ENCODE assay signal across 11 cellular contexts in the genomic region with DNA sequence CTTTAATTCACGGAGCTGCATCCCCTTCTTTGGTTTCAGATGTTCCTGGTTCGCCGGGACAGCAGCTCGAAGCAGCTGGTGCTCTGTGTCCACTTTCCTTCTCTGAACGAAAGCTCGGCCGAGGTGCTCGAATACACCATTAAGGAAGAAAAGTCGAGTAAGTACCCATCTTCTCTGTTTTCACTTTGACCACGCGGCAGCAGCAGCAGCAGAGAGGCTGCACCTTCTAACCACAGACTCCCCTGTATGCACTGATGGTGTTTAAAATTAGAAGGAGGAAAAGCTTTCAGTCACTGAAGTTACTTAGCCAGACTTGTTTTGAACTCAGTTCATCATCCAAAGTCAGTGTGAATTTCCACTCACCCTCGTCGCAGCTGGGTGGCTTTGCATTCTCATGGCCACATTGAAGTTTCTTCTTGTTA.
DNase-seq lines count a peak whose midpoint lies in the region; ATAC-seq and TF ChIP-seq lines count a peak whose summit lies in the region.
"Had no signal": no experiment of that assay in that cellular context is flagged by ENCODE, and none has a peak within 500 bp of the region (broad histone marks: within the 10 kb centered on the region; RNA-seq: fewer than 3 reads in every experiment).

No MANE protein-coding gene starts in this region.

- peaks cover 91% of the 10 kb centered on the region for H3K4me1 Mint-ChIP-seq in stimulated activated naive CD8-positive, alpha-beta T cell treated with anti-CD3 and anti-CD28 coated beads, Interleukin-15, Interleukin-2, amounts not matched to agents 100 ng/mL and 50 ng/mL, for 24 hours (ENCODE audit: low read depth)

- H3K36me3 ChIP-seq in aorta (ENCODE audit: control insufficient read depth in 1 of 2, insufficient read depth in 2 of 2, low read length in 1 of 2) (no peaks in the 10 kb centered on the region), gastroesophageal sphincter (peaks cover 0 to 51% of the 10 kb centered on the region in 2 donors)

- no peak overlapping the region for H3K27ac ChIP-seq in aorta (ENCODE audit: low read depth in 1 of 2, low read length in 2 of 2)
- H3K27ac ChIP-seq in gastroesophageal sphincter = no peak overlapping the region
- H3K27ac ChIP-seq: HL-60, SK-N-MC had no signal

- intact Hi-C loops in aorta (cut with DNase I) = no loop called here

- no peak for TF ChIP-seq EP300 in gastroesophageal sphincter (IDR thresholded peaks at IDR 0.05)

- H3K4me1 ChIP-seq in aorta (ENCODE audit: control insufficient read depth in 1 of 2, insufficient read depth in 2 of 2, low read length in 2 of 2) (no peaks in the 10 kb centered on the region), gastroesophageal sphincter (no peaks in the 10 kb centered on the region)

- H3K27me3 ChIP-seq in aorta (ENCODE audit: control insufficient read depth in 1 of 2, insufficient read depth in 2 of 2, low read length in 1 of 2) = no peaks in the 10 kb centered on the region
- H3K27me3 ChIP-seq in gastroesophageal sphincter = no peaks in the 10 kb centered on the region

- peaks cover 63% of the 10 kb centered on the region for H3K36me3 Mint-ChIP-seq in stimulated activated naive CD8-positive, alpha-beta T cell treated with anti-CD3 and anti-CD28 coated beads, Interleukin-15, Interleukin-2, amounts not matched to agents 100 ng/mL and 50 ng/mL, for 24 hours (ENCODE audit: low read depth)

- ATAC-seq in HG02840 (IDR thresholded peaks at IDR 0.05; ENCODE audit: low FRiP score, unreplicated experiment) (peak; percentile 75), aorta (ENCODE audit: low FRiP score) (no peak), gastroesophageal sphincter (no peak)

- no peak overlapping the region for H3K4me3 ChIP-seq in aorta (ENCODE audit: low read length in 2 of 2)
- no peak overlapping the region for H3K4me3 ChIP-seq in gastroesophageal sphincter
- H3K4me3 ChIP-seq: SK-N-MC had no signal

- DNase-seq in activated T-cell treated with anti-CD3 and anti-CD28 coated beads, Interleukin-2, amount 50 U/mL, for 1 hour = peak; percentile 40
- DNase-seq in activated T-cell treated with anti-CD3 and anti-CD28 coated beads for 4 hours = no peak
- peak; percentile 58 for DNase-seq in RPMI8226
- DNase-seq in aorta = no peak
- DNase-seq in NCI-H2107 treated with DMSO at 0.1 percent for 48 hours (lab: John Stamatoyannopoulos, UW; ENCODE audit: unreplicated experiment) = no peak
- DNase-seq: kidney glomerular epithelial cell had no signal

- H3K27ac Mint-ChIP-seq in stimulated activated naive CD8-positive, alpha-beta T cell treated with anti-CD3 and anti-CD28 coated beads, Interleukin-15, Interleukin-2, amounts not matched to agents 100 ng/mL and 50 ng/mL, for 24 hours = peak overlapping the region; percentile 94

- H3K9me3 ChIP-seq in aorta (ENCODE audit: control insufficient read depth, low read length) (no peaks in the 10 kb centered on the region), gastroesophageal sphincter (no peaks in the 10 kb centered on the region)

- H3K4me3 Mint-ChIP-seq in stimulated activated naive CD8-positive, alpha-beta T cell treated with anti-CD3 and anti-CD28 coated beads, Interleukin-15, Interleukin-2, amounts not matched to agents 100 ng/mL and 50 ng/mL, for 24 hours = peak overlapping the region; percentile 76

- H3K27me3 Mint-ChIP-seq in stimulated activated naive CD8-positive, alpha-beta T cell treated with anti-CD3 and anti-CD28 coated beads, Interleukin-15, Interleukin-2, amounts not matched to agents 100 ng/mL and 50 ng/mL, for 24 hours = no peaks in the 10 kb centered on the region

- WGBS in aorta, 2 donors = 85 to 96% methylated on average over 13 of the region's 13 CpGs
- 44 to 79% methylated on average over 2 to 4 of the region's 13 CpGs for whole genome bisulfite sequencing in gastroesophageal sphincter (ENCODE audit: low coverage in 1 of 2), 2 donors

- no peak for TF ChIP-seq CTCF in gastroesophageal sphincter (IDR thresholded peaks at IDR 0.05)

- no peak for TF ChIP-seq POLR2A in gastroesophageal sphincter (IDR thresholded peaks at IDR 0.05)

- no peaks in the 10 kb centered on the region for H3K9me3 Mint-ChIP-seq in stimulated activated naive CD8-positive, alpha-beta T cell treated with anti-CD3 and anti-CD28 coated beads, Interleukin-15, Interleukin-2, amounts not matched to agents 100 ng/mL and 50 ng/mL, for 24 hours

Comparison
In these comparisons a context has a peak if more than half of its experiments do, and no peak if none do; other contexts are left out.
1. DNase-seq: peak in activated T-cell treated with anti-CD3 and anti-CD28 coated beads, Interleukin-2, amount 50 U/mL, for 1 hour (single experiment) and RPMI8226 (single experiment); none in activated T-cell treated with anti-CD3 and anti-CD28 coated beads for 4 hours (single experiment), aorta (0 of 2) and NCI-H2107 treated with DMSO at 0.1 percent for 48 hours (single experiment).